ENCODE assay signal across 8 cellular contexts in the genomic region with DNA sequence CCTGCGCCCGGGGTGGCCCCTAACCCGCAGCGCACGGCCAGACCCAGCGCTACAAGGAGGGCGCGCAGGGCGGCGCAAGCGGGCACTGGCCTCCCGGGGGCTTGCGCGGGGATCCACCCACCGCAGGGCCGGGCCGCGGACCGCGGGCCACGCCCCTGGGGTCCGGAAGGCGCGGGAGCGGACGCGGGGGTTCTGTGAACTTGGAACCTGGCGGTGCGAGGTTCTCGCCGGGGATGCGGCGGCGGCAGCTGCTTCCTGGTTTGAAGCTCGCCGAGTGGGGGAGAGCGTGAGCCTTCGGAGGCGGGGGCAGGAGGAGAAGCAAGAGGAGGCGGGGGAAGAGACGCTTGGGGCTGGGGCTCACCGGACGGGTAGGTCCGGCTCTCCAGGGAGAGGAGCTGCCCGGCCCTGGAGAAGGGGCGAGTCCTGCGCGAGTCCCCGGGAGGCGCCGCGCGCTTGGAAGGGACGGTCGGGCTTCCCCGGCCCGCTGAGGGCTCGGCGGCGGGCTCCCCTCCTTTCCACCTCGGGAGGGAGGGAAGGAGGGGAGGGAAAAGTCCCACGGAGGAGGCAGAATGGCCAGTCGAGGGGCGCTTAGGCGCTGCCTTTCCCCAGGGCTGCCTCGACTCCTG. TPM values are rescaled to one million over a fixed set of nuclear protein-coding genes. Genes with fewer than 3 reads are reported as not detected.
DNase-seq lines count a peak whose midpoint lies in the region; ATAC-seq and TF ChIP-seq lines count a peak whose summit lies in the region.

TSS of gene PRKCH (plus strand) at position 195 of the 626 bp plus-strand sequence. CDS start 523 bp downstream, outside the sequence.

- DNase-seq in GM10248 (ENCODE audit: extremely low spot score): peak; percentile 82
- DNase-seq in NCI-H510A (lab: John Stamatoyannopoulos, UW): peak; percentile 66
- DNase-seq in midbrain (lab: John Stamatoyannopoulos, UW): peak; percentile 11
- peak; percentile 68 to 78 for DNase-seq in stimulated activated CD8-positive, alpha-beta memory T cell treated with anti-CD3 and anti-CD28 coated beads, Interleukin-2, amount 100 ng/mL, for 1 hour (ENCODE audit: low read depth in 2 of 2)
- no peak for DNase-seq in hippocampal formation (lab: John Stamatoyannopoulos, UW)

- TF ChIP-seq CTCF in GM10248 (IDR thresholded peaks at IDR 0.05; ENCODE audit: control extremely low read depth, extremely low read depth, low read depth, missing control alignments): peak; percentile 59

- peak; percentile 49 for ATAC-seq in HG02852 (IDR thresholded peaks at IDR 0.05; ENCODE audit: unreplicated experiment)

- CTCF ChIA-PET in GM10248 (lab: Yijun Ruan, JAX): interaction anchor here (1.0 to 3.1 kb wide), 5 partner anchors 9 to 55 kb away, joined by 3 to 12 read pairs (median 4); no protein-coding TSS in a partner anchor
- CTCF ChIA-PET in activated CD8-positive, alpha-beta memory T cell treated with anti-CD3 and anti-CD28 coated beads for 36 hours (lab: Charles Lee): interaction anchor here (0.9 to 2.3 kb wide), 10 partner anchors 8 to 410 kb away, joined by 3 to 14 read pairs (median 4); no protein-coding TSS in a partner anchor

- in situ Hi-C loops in endometrial microvascular endothelial cells (cut with HindIII; ENCODE audit: inconsistent ontology term, low pct_unique_long_range_greater_than_20kb, low sequenced_read_pairs): no loop called here

- POLR2A ChIA-PET in GM10248 (lab: Yijun Ruan, JAX): no interaction called here
- POLR2A ChIA-PET in activated CD8-positive, alpha-beta memory T cell treated with anti-CD3 and anti-CD28 coated beads for 36 hours (lab: Charles Lee): interaction anchor here (0.5 to 4.0 kb wide), 10 partner anchors 9 to 291 kb away, joined by 3 to 41 read pairs (median 6); no protein-coding TSS in a partner anchor

RNA-seq across cellular contexts. Expression of gene PRKCH, which starts in this region (rescaled TPM):
- total RNA-seq in activated CD8-positive, alpha-beta memory T cell treated with anti-CD3 and anti-CD28 coated beads for 36 hours: 100 to 1,000 TPM; 185 to 189 TPM
- 116 TPM for total RNA-seq in endometrial microvascular endothelial cells (ENCODE audit: inconsistent ontology term)

Comparison
In these comparisons a context has a peak if more than half of its experiments do, and no peak if none do; other contexts are left out.
1. DNase-seq: peak in GM10248 (single experiment), NCI-H510A (single experiment), midbrain (single experiment) and stimulated activated CD8-positive, alpha-beta memory T cell treated with anti-CD3 and anti-CD28 coated beads, Interleukin-2, amount 100 ng/mL, for 1 hour (2 of 2); none in hippocampal formation (0 of 2).